1 cellular context compared by ENCODE assay signal in the genomic region with DNA sequence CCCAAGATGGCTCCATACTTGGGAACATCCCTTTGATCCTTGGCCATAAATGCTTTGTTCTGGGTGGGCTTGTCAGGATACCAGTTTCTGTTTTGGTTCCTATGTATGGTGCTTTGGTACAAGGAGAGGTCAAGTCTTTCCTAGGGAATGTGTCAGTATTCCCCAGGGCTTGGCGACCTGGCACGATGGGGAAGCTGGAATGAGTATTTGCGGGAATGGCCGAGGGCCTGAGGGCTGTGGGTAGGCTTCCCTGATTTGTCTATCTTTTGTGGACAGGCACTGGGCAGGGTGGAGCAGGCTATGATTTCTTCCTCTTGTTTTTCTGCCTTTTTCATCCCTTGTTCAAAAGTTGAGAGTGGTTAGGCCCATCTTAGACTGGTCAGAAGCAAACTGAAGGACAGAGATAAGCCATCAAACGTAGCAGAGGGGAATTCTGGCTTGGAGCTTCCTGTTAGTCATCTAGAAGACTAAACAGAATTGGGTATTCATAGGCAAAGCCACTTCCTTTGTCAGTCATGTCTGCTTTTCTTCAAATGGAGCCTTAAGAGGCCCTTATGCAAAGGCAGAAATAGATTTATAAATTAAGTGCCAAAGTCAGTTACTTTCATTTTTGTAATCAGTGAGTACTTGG.
TF ChIP-seq lines count a peak whose summit lies in the region.

No MANE protein-coding gene starts in this region.

TF ChIP-seq in K562, 482 proteins besides CTCF, POLR2A, EP300 and RAD21 (continued from another document and continues in another):
- TF ChIP-seq, protein P1, sequence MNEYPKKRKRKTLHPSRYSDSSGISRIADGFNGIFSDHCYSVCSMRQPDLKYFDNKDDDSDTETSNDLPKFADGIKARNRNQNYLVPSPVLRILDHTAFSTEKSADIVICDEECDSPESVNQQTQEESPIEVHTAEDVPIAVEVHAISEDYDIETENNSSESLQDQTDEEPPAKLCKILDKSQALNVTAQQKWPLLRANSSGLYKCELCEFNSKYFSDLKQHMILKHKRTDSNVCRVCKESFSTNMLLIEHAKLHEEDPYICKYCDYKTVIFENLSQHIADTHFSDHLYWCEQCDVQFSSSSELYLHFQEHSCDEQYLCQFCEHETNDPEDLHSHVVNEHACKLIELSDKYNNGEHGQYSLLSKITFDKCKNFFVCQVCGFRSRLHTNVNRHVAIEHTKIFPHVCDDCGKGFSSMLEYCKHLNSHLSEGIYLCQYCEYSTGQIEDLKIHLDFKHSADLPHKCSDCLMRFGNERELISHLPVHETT (CRISPR knock-in tag; conservative IDR thresholded peaks at IDR 0.05 in 1 of 2, IDR thresholded peaks at IDR 0.05 in 1 of 2): peak in 1 of 2 experiments; percentile 68; a peak in 1 of 4 replicates
- 0 out of 2 replicates have a peak, but pooled peaks have one; percentile 36 for TF ChIP-seq SPI1 (IDR thresholded peaks at IDR 0.05; ENCODE audit: borderline replicate concordance, low read depth, low read length)
- TF ChIP-seq, protein P2, sequence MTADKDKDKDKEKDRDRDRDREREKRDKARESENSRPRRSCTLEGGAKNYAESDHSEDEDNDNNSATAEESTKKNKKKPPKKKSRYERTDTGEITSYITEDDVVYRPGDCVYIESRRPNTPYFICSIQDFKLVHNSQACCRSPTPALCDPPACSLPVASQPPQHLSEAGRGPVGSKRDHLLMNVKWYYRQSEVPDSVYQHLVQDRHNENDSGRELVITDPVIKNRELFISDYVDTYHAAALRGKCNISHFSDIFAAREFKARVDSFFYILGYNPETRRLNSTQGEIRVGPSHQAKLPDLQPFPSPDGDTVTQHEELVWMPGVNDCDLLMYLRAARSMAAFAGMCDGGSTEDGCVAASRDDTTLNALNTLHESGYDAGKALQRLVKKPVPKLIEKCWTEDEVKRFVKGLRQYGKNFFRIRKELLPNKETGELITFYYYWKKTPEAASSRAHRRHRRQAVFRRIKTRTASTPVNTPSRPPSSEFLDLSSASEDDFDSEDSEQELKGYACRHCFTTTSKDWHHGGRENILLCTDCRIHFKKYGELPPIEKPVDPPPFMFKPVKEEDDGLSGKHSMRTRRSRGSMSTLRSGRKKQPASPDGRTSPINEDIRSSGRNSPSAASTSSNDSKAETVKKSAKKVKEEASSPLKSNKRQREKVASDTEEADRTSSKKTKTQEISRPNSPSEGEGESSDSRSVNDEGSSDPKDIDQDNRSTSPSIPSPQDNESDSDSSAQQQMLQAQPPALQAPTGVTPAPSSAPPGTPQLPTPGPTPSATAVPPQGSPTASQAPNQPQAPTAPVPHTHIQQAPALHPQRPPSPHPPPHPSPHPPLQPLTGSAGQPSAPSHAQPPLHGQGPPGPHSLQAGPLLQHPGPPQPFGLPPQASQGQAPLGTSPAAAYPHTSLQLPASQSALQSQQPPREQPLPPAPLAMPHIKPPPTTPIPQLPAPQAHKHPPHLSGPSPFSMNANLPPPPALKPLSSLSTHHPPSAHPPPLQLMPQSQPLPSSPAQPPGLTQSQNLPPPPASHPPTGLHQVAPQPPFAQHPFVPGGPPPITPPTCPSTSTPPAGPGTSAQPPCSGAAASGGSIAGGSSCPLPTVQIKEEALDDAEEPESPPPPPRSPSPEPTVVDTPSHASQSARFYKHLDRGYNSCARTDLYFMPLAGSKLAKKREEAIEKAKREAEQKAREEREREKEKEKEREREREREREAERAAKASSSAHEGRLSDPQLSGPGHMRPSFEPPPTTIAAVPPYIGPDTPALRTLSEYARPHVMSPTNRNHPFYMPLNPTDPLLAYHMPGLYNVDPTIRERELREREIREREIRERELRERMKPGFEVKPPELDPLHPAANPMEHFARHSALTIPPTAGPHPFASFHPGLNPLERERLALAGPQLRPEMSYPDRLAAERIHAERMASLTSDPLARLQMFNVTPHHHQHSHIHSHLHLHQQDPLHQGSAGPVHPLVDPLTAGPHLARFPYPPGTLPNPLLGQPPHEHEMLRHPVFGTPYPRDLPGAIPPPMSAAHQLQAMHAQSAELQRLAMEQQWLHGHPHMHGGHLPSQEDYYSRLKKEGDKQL (CRISPR knock-in tag; IDR thresholded peaks at IDR 0.05; ENCODE audit: borderline replicate concordance): no peak
- TF ChIP-seq ZNF197 (CRISPR knock-in tag; IDR thresholded peaks at IDR 0.05; ENCODE audit: low read depth): no peak
- TF ChIP-seq, protein P3, sequence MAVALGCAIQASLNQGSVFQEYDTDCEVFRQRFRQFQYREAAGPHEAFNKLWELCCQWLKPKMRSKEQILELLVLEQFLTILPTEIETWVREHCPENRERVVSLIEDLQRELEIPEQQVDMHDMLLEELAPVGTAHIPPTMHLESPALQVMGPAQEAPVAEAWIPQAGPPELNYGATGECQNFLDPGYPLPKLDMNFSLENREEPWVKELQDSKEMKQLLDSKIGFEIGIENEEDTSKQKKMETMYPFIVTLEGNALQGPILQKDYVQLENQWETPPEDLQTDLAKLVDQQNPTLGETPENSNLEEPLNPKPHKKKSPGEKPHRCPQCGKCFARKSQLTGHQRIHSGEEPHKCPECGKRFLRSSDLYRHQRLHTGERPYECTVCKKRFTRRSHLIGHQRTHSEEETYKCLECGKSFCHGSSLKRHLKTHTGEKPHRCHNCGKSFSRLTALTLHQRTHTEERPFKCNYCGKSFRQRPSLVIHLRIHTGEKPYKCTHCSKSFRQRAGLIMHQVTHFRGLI (CRISPR knock-in tag; IDR thresholded peaks at IDR 0.05): no peak
- no peak for TF ChIP-seq FOXK1 (CRISPR knock-in tag; IDR thresholded peaks at IDR 0.05; ENCODE audit: borderline replicate concordance)
- peak; percentile 28 to 42; a peak in 2 of 4 replicates for TF ChIP-seq KDM1A (IDR thresholded peaks at IDR 0.05)
- TF ChIP-seq TEAD2 (tag; IDR thresholded peaks at IDR 0.05): no peak
- TF ChIP-seq MAFK (IDR thresholded peaks at IDR 0.05; ENCODE audit: low read length): no peak
- no peak for TF ChIP-seq PHTF2 (CRISPR knock-in tag; IDR thresholded peaks at IDR 0.05)
- no peak for TF ChIP-seq HNRNPH1 (optimal IDR thresholded peaks at IDR 0.05; ENCODE audit: low read depth, low read length)
- peak; percentile 87 for TF ChIP-seq FOSL1 (tag; conservative IDR thresholded peaks at IDR 0.05)
- TF ChIP-seq SRSF1 (IDR thresholded peaks at IDR 0.05; ENCODE audit: low read depth, low read length): no peak
- no peak for TF ChIP-seq PTTG1 (tag; IDR thresholded peaks at IDR 0.05; ENCODE audit: low read depth)
- no peak for TF ChIP-seq ZFP1 (CRISPR knock-in tag; IDR thresholded peaks at IDR 0.05)
- no peak for TF ChIP-seq NR3C1 (CRISPR knock-in tag; IDR thresholded peaks at IDR 0.05)
- TF ChIP-seq HMGN3 (IDR thresholded peaks at IDR 0.05; ENCODE audit: borderline replicate concordance, extremely low read depth, insufficient read length, low read depth, low read length): no peak
- TF ChIP-seq BRCA1 (IDR thresholded peaks at IDR 0.05): no peak
- no peak for TF ChIP-seq BRCA1 (CRISPR knock-in tag; IDR thresholded peaks at IDR 0.05)
- no peak for TF ChIP-seq ELF4 (CRISPR knock-in tag; IDR thresholded peaks at IDR 0.05)
- no peak for TF ChIP-seq ZC3H11A (IDR thresholded peaks at IDR 0.05; ENCODE audit: low read depth, low read length)
- TF ChIP-seq ZNF644 (tag; IDR thresholded peaks at IDR 0.05; ENCODE audit: low read depth): no peak
- TF ChIP-seq, protein P4, sequence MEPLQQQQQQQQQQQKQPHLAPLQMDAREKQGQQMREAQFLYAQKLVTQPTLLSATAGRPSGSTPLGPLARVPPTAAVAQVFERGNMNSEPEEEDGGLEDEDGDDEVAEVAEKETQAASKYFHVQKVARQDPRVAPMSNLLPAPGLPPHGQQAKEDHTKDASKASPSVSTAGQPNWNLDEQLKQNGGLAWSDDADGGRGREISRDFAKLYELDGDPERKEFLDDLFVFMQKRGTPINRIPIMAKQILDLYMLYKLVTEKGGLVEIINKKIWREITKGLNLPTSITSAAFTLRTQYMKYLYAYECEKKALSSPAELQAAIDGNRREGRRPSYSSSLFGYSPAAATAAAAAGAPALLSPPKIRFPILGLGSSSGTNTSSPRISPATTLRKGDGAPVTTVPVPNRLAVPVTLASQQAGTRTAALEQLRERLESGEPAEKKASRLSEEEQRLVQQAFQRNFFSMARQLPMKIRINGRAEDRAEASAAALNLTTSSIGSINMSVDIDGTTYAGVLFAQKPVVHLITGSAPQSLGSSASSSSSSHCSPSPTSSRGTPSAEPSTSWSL (CRISPR knock-in tag; IDR thresholded peaks at IDR 0.05; ENCODE audit: borderline replicate concordance): no peak
- TF ChIP-seq, protein P5, sequence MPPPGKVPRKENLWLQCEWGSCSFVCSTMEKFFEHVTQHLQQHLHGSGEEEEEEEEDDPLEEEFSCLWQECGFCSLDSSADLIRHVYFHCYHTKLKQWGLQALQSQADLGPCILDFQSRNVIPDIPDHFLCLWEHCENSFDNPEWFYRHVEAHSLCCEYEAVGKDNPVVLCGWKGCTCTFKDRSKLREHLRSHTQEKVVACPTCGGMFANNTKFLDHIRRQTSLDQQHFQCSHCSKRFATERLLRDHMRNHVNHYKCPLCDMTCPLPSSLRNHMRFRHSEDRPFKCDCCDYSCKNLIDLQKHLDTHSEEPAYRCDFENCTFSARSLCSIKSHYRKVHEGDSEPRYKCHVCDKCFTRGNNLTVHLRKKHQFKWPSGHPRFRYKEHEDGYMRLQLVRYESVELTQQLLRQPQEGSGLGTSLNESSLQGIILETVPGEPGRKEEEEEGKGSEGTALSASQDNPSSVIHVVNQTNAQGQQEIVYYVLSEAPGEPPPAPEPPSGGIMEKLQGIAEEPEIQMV (tag; conservative IDR thresholded peaks at IDR 0.05; ENCODE audit: low read depth): no peak
- no peak for TF ChIP-seq ZC3H8 (IDR thresholded peaks at IDR 0.05)
- TF ChIP-seq ZNF707 (CRISPR knock-in tag; conservative IDR thresholded peaks at IDR 0.05): no peak
- TF ChIP-seq, protein P6, sequence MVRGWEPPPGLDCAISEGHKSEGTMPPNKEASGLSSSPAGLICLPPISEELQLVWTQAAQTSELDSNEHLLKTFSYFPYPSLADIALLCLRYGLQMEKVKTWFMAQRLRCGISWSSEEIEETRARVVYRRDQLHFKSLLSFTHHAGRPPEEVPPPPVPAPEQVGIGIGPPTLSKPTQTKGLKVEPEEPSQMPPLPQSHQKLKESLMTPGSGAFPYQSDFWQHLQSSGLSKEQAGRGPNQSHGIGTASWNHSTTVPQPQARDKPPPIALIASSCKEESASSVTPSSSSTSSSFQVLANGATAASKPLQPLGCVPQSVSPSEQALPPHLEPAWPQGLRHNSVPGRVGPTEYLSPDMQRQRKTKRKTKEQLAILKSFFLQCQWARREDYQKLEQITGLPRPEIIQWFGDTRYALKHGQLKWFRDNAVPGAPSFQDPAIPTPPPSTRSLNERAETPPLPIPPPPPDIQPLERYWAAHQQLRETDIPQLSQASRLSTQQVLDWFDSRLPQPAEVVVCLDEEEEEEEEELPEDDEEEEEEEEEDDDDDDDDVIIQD (CRISPR knock-in tag; IDR thresholded peaks at IDR 0.05): no peak
- TF ChIP-seq ZNF23 (CRISPR knock-in tag; IDR thresholded peaks at IDR 0.05): no peak
- no peak for TF ChIP-seq TAF7 (tag; IDR thresholded peaks at IDR 0.05)
- TF ChIP-seq RAD51 (IDR thresholded peaks at IDR 0.05; ENCODE audit: borderline replicate concordance, low read depth): no peak
- TF ChIP-seq CHD4 (IDR thresholded peaks at IDR 0.05; ENCODE audit: insufficient read depth, insufficient replicate concordance, low read depth, low read length, poor library complexity, severe bottlenecking): no peak
- TF ChIP-seq DPF2 (IDR thresholded peaks at IDR 0.05): peak; percentile 58; the same call in 1 of the 2 replicates
- no peak for TF ChIP-seq SIN3B (IDR thresholded peaks at IDR 0.05; ENCODE audit: low read depth)
- TF ChIP-seq CHCHD3 (CRISPR knock-in tag; IDR thresholded peaks at IDR 0.05): no peak
- TF ChIP-seq, protein P7, sequence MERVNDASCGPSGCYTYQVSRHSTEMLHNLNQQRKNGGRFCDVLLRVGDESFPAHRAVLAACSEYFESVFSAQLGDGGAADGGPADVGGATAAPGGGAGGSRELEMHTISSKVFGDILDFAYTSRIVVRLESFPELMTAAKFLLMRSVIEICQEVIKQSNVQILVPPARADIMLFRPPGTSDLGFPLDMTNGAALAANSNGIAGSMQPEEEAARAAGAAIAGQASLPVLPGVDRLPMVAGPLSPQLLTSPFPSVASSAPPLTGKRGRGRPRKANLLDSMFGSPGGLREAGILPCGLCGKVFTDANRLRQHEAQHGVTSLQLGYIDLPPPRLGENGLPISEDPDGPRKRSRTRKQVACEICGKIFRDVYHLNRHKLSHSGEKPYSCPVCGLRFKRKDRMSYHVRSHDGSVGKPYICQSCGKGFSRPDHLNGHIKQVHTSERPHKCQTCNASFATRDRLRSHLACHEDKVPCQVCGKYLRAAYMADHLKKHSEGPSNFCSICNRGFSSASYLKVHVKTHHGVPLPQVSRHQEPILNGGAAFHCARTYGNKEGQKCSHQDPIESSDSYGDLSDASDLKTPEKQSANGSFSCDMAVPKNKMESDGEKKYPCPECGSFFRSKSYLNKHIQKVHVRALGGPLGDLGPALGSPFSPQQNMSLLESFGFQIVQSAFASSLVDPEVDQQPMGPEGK (CRISPR knock-in tag; IDR thresholded peaks at IDR 0.05; ENCODE audit: borderline replicate concordance): no peak
- no peak for TF ChIP-seq ZNF217 (CRISPR knock-in tag; IDR thresholded peaks at IDR 0.05)
- TF ChIP-seq ARID1B (IDR thresholded peaks at IDR 0.05): peak; percentile 82
- no peak for TF ChIP-seq NELFE (IDR thresholded peaks at IDR 0.05; ENCODE audit: insufficient read depth, insufficient read length)
- TF ChIP-seq TRIM24 (IDR thresholded peaks at IDR 0.05): peak in 1 of 2 experiments; percentile 17; a peak in 2 of 4 replicates
- TF ChIP-seq CREM (IDR thresholded peaks at IDR 0.05; ENCODE audit: low read depth): peak; percentile 59
- TF ChIP-seq FOXA3 (CRISPR knock-in tag; conservative IDR thresholded peaks at IDR 0.05 in 1 of 2, IDR thresholded peaks at IDR 0.05 in 1 of 2): no peak
- TF ChIP-seq ETV6 (IDR thresholded peaks at IDR 0.05; ENCODE audit: borderline replicate concordance in 1 of 2, low read depth in 2 of 2, low read length in 1 of 2): no peak
- no peak for TF ChIP-seq ETV6 (CRISPR knock-in tag; IDR thresholded peaks at IDR 0.05; ENCODE audit: borderline replicate concordance)
- TF ChIP-seq THRAP3 (IDR thresholded peaks at IDR 0.05; ENCODE audit: borderline replicate concordance): no peak
- TF ChIP-seq ZNF75A (CRISPR knock-in tag; IDR thresholded peaks at IDR 0.05): no peak
- TF ChIP-seq PHB (CRISPR knock-in tag; IDR thresholded peaks at IDR 0.05): no peak
- TF ChIP-seq ZNF717 (CRISPR knock-in tag; IDR thresholded peaks at IDR 0.05): no peak
- TF ChIP-seq, protein P8, sequence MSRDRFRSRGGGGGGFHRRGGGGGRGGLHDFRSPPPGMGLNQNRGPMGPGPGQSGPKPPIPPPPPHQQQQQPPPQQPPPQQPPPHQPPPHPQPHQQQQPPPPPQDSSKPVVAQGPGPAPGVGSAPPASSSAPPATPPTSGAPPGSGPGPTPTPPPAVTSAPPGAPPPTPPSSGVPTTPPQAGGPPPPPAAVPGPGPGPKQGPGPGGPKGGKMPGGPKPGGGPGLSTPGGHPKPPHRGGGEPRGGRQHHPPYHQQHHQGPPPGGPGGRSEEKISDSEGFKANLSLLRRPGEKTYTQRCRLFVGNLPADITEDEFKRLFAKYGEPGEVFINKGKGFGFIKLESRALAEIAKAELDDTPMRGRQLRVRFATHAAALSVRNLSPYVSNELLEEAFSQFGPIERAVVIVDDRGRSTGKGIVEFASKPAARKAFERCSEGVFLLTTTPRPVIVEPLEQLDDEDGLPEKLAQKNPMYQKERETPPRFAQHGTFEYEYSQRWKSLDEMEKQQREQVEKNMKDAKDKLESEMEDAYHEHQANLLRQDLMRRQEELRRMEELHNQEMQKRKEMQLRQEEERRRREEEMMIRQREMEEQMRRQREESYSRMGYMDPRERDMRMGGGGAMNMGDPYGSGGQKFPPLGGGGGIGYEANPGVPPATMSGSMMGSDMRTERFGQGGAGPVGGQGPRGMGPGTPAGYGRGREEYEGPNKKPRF (IDR thresholded peaks at IDR 0.05; ENCODE audit: low read depth, low read length): no peak
- TF ChIP-seq SMARCA4 (IDR thresholded peaks at IDR 0.05): peak; percentile 75; the same call in 1 of the 2 replicates
